ENCODE assay signal across 14 cellular contexts in the genomic region with DNA sequence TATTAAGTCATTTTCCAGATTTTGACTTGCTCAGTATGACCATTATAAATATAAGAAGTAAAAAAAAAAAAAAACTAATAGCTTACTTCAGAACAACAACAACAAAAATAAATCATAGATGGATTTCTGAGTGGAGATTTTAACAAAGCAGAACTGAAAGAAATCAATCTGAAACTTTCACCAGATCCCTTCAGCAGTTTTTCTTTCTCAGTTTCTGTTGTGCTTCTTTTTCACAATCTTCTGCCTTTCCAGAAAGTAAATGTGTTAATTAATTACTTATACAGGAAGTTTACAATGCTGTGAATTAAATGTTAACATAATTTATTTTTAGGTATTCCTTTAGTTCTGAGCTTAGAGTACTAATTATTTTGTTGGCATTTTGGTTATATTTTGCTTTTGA.
DNase-seq lines count a peak whose midpoint lies in the region; ATAC-seq and TF ChIP-seq lines count a peak whose summit lies in the region.
"Had no signal": no experiment of that assay in that cellular context is flagged by ENCODE, and none has a peak within 500 bp of the region (broad histone marks: within the 10 kb centered on the region; RNA-seq: fewer than 3 reads in every experiment).

No MANE protein-coding gene starts in this region.

- H3K4me1 ChIP-seq in KMS-11 (ENCODE audit: low read depth, poor library complexity, severe bottlenecking), result peaks cover 18% of the 10 kb centered on the region
- H3K4me1 ChIP-seq in PC-3 (ENCODE audit: insufficient read depth, low read length), result no peaks in the 10 kb centered on the region

- H3F3A ChIP-seq in PC-3 (ENCODE audit: low read length, unreplicated experiment), result no peaks in the 10 kb centered on the region

- H3K27ac ChIP-seq in KMS-11 (no peak overlapping the region), PC-3 (ENCODE audit: low read length) (no peak overlapping the region)
- H3K27ac ChIP-seq: cardiac muscle cell had no signal

- H3K79me2 ChIP-seq in KMS-11 (ENCODE audit: insufficient read depth, low read depth), result no peaks in the 10 kb centered on the region
- H3K79me2 ChIP-seq in PC-3 (ENCODE audit: low read length), result no peaks in the 10 kb centered on the region

- CTCF ChIA-PET in PC-3 (lab: Charles Lee), result no interaction called here

- peak overlapping the region; percentile 24 for H3K4me2 ChIP-seq in KMS-11
- H3K4me2 ChIP-seq in PC-3 (ENCODE audit: low read length), result no peak overlapping the region
- H3K4me2 ChIP-seq: smooth muscle cell had no signal

- H3K27me3 ChIP-seq in KMS-11 (ENCODE audit: insufficient read depth, low read depth) (no peaks in the 10 kb centered on the region), PC-3 (ENCODE audit: low read length) (no peaks in the 10 kb centered on the region)
- H3K27me3 ChIP-seq: cardiac muscle cell had no signal

- BruUV-seq in PC-3 (replicated peaks; lab: Mats Ljungman, UMichigan), result no TSS peak

- H4K20me1 ChIP-seq in KMS-11 (ENCODE audit: insufficient read depth) (no peaks in the 10 kb centered on the region), PC-3 (ENCODE audit: low read length) (no peaks in the 10 kb centered on the region)

- ATAC-seq in GM18870 (IDR thresholded peaks at IDR 0.05; ENCODE audit: unreplicated experiment) (peak; percentile 93), GM21515 (IDR thresholded peaks at IDR 0.05; ENCODE audit: unreplicated experiment) (peak; percentile 64), HG03064 (IDR thresholded peaks at IDR 0.05; ENCODE audit: low read depth, unreplicated experiment) (peak; percentile 61), PC-3 (no peak)

- TF ChIP-seq CTCF in KMS-11 (conservative IDR thresholded peaks at IDR 0.05; ENCODE audit: low read depth, low read length) (no peak), PC-3 (conservative IDR thresholded peaks at IDR 0.05; ENCODE audit: low read depth, low read length) (no peak)

- intact Hi-C loops in PC-3 (cut with micrococcal nuclease), result no loop called here

- H2AFZ ChIP-seq in KMS-11 (ENCODE audit: low read depth), result no peak overlapping the region
- H2AFZ ChIP-seq in PC-3 (ENCODE audit: low read length), result no peak overlapping the region

- no peaks in the 10 kb centered on the region for H3K9me3 ChIP-seq in PC-3 (ENCODE audit: low read length)

- DNase-seq in NCI-H345 (lab: John Stamatoyannopoulos, UW), result no peak
- no peak for DNase-seq in effector CD8-positive, alpha-beta T cell (lab: John Stamatoyannopoulos, UW)
- DNase-seq in DMS153 treated with DMSO at 0.1 percent for 48 hours (lab: John Stamatoyannopoulos, UW; ENCODE audit: unreplicated experiment), result no peak
- DNase-seq in PC-3, result no peak
- DNase-seq: activated naive CD8-positive, alpha-beta T cell treated with anti-CD3 and anti-CD28 coated beads for 36 hours; endodermal cell; NCI-H2107; posterior cingulate gyrus had no signal

- H3K4me3 ChIP-seq in KMS-11 (IDR thresholded peaks at IDR 0.05; ENCODE audit: insufficient read depth, low read depth, low read length) (no peak overlapping the region), PC-3 (ENCODE audit: low read length) (no peak overlapping the region)
- H3K4me3 ChIP-seq: cardiac muscle cell, smooth muscle cell had no signal

- H3K9ac ChIP-seq in KMS-11 (no peak overlapping the region), PC-3 (ENCODE audit: low read length) (no peak overlapping the region)

- H3K36me3 ChIP-seq in KMS-11 (ENCODE audit: insufficient read depth) (no peaks in the 10 kb centered on the region), PC-3 (ENCODE audit: low read depth, low read length) (no peaks in the 10 kb centered on the region)
- H3K36me3 ChIP-seq: cardiac muscle cell had no signal

- no peaks in the 10 kb centered on the region for H3K9me2 ChIP-seq in PC-3 (replicated peaks; ENCODE audit: low read length)

- POLR2A ChIA-PET in PC-3 (lab: Charles Lee; ENCODE audit: unreplicated experiment), result interaction anchor here (0.6 kb wide), 1 partner anchor 1164 kb away, joined by 3 read pairs; no protein-coding TSS in a partner anchor
